31 cellular contexts compared by ENCODE assay signal in the genomic region with DNA sequence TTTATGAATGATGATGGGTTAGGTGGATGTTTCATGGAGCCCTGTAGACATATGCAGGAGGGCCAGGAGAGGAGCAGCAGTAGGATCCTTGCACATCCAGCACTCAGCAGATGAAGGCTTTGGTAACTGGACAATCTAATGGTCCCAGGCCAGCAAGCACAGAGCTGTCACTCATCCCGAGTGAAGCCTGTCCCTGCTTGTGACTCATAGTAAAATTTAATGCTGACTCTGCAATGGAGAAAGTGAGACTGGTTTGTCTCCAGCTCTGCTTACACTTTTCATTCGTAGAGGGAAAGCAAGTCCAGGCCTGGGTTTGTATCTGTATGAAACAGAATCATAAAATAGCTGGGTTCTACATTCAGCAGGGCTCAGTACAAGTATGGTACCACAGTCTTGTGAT.
"Had no signal": no experiment of that assay in that cellular context is flagged by ENCODE, and none has a peak within 500 bp of the region (broad histone marks: within the 10 kb centered on the region; RNA-seq: fewer than 3 reads in every experiment).

No MANE protein-coding gene starts in this region.

- H3K36me3 ChIP-seq: neural progenitor cell, ovary, spleen, suprapubic skin, tibial artery, transverse colon, upper lobe of right lung, uterus had no signal

- H3K27ac Mint-ChIP-seq: naive thymus-derived CD4-positive, alpha-beta T cell; natural killer cell; neural progenitor cell; progenitor cell of endocrine pancreas; stimulated activated memory B cell treated with anti-CD40 and anti-IgM and Interleukin-4, amounts not matched to agents 10 μg/mL and 1 μg/mL and 100 μg/mL, for 72 hours; stimulated activated naive CD8-positive, alpha-beta T cell treated with anti-CD3 and anti-CD28 coated beads, Interleukin-15, amount 100 ng/mL, for 72 hours; type B pancreatic cell had no signal

- H3K9me3 ChIP-seq: ovary, psoas muscle, spleen, suprapubic skin, testis, tibial artery, transverse colon, upper lobe of right lung, uterus had no signal

- H3K27ac ChIP-seq: neural progenitor cell, ovary, parathyroid adenoma, psoas muscle, spleen, suprapubic skin, testis, tibial artery, transverse colon, upper lobe of right lung, uterus had no signal

- H3K4me1 Mint-ChIP-seq: naive thymus-derived CD4-positive, alpha-beta T cell; natural killer cell; neural progenitor cell; stimulated activated memory B cell treated with anti-CD40 and anti-IgM and Interleukin-4, amounts not matched to agents 10 μg/mL and 1 μg/mL and 100 μg/mL, for 72 hours; stimulated activated naive CD8-positive, alpha-beta T cell treated with anti-CD3 and anti-CD28 coated beads, Interleukin-15, amount 100 ng/mL, for 72 hours had no signal

- H3K4me2 ChIP-seq: neural progenitor cell, smooth muscle cell had no signal

- H3K27me3 Mint-ChIP-seq: progenitor cell of endocrine pancreas; stimulated activated memory B cell treated with anti-CD40 and anti-IgM and Interleukin-4, amounts not matched to agents 10 μg/mL and 1 μg/mL and 100 μg/mL, for 72 hours; type B pancreatic cell had no signal

- H3K27me3 ChIP-seq: neural progenitor cell, ovary, spleen, suprapubic skin, testis, tibial artery, transverse colon, upper lobe of right lung, uterus had no signal

- H3K36me3 Mint-ChIP-seq: naive thymus-derived CD4-positive, alpha-beta T cell; natural killer cell; neural progenitor cell; stimulated activated memory B cell treated with anti-CD40 and anti-IgM and Interleukin-4, amounts not matched to agents 10 μg/mL and 1 μg/mL and 100 μg/mL, for 72 hours; type B pancreatic cell had no signal

- H3K4me3 Mint-ChIP-seq: naive thymus-derived CD4-positive, alpha-beta T cell; natural killer cell; neural progenitor cell; stimulated activated memory B cell treated with anti-CD40 and anti-IgM and Interleukin-4, amounts not matched to agents 10 μg/mL and 1 μg/mL and 100 μg/mL, for 72 hours; stimulated activated naive CD8-positive, alpha-beta T cell treated with anti-CD3 and anti-CD28 coated beads, Interleukin-15, amount 100 ng/mL, for 72 hours; type B pancreatic cell had no signal

- DNase-seq: naive thymus-derived CD4-positive, alpha-beta T cell; natural killer cell; occipital lobe; ovary; posterior cingulate gyrus; psoas muscle; right cardiac atrium; spleen; stimulated activated CD4-positive, alpha-beta T cell treated with anti-CD3 and anti-CD28 coated beads, Interleukin-12 subunit alpha, Interleukin-12 subunit beta, amount 100 ng/mL, for 4 hours; stimulated activated CD4-positive, alpha-beta T cell treated with anti-CD3 and anti-CD28 coated beads, Interleukin-1b, Interleukin-23, amount 100 ng/mL, for 48 hours; stimulated activated CD4-positive, alpha-beta T cell treated with anti-CD3 and anti-CD28 coated beads, Interleukin-4, amount 100 ng/mL, for 1 hour; stimulated activated CD4-positive, alpha-beta T cell treated with anti-CD3 and anti-CD28 coated beads, Interleukin-4, amount 100 ng/mL, for 4 hours; stimulated activated CD8-positive, alpha-beta memory T cell treated with anti-CD3 and anti-CD28 coated beads, Interleukin-4, amount 100 ng/mL, for 48 hours; stimulated activated naive CD4-positive, alpha-beta T cell; stimulated activated naive CD8-positive, alpha-beta T cell treated with anti-CD3 and anti-CD28 coated beads, Interleukin-15, amount 100 ng/mL, for 72 hours; stimulated activated naive CD8-positive, alpha-beta T cell treated with anti-CD3 and anti-CD28 coated beads, Interleukin-15, Interleukin-2, amounts not matched to agents 100 U/mL and 50 U/mL, for 24 hours; substantia nigra; testis; tibial artery; transverse colon; upper lobe of right lung; uterus had no signal

- ATAC-seq: naive thymus-derived CD4-positive, alpha-beta T cell; natural killer cell; psoas muscle; sciatic nerve; stimulated activated memory B cell treated with anti-CD40 and anti-IgM and Interleukin-4, amounts not matched to agents 10 μg/mL and 1 μg/mL and 100 μg/mL, for 72 hours; stimulated activated naive CD8-positive, alpha-beta T cell treated with anti-CD3 and anti-CD28 coated beads, Interleukin-15, amount 100 ng/mL, for 72 hours; stimulated activated naive CD8-positive, alpha-beta T cell treated with anti-CD3 and anti-CD28 coated beads, Interleukin-15, Interleukin-2, amounts not matched to agents 100 U/mL and 50 U/mL, for 24 hours; upper lobe of right lung had no signal

- H3K9ac ChIP-seq: neural progenitor cell, parathyroid adenoma had no signal

- H2AFZ ChIP-seq: neural progenitor cell, parathyroid adenoma had no signal

- H3K9me3 Mint-ChIP-seq: neural progenitor cell; stimulated activated naive CD8-positive, alpha-beta T cell treated with anti-CD3 and anti-CD28 coated beads, Interleukin-15, amount 100 ng/mL, for 72 hours; type B pancreatic cell had no signal

- H3K4me1 ChIP-seq: neural progenitor cell, parathyroid adenoma, psoas muscle, spleen, testis, tibial artery, transverse colon, upper lobe of right lung, uterus had no signal

- H3K79me2 ChIP-seq: parathyroid adenoma had no signal

- H3K4me3 ChIP-seq: neural progenitor cell, ovary, psoas muscle, skin epidermis, smooth muscle cell, spleen, suprapubic skin, testis, tibial artery, transverse colon, upper lobe of right lung, uterus had no signal
